Comparison of ENCODE assay signal across 1 cellular context in the genomic region with DNA sequence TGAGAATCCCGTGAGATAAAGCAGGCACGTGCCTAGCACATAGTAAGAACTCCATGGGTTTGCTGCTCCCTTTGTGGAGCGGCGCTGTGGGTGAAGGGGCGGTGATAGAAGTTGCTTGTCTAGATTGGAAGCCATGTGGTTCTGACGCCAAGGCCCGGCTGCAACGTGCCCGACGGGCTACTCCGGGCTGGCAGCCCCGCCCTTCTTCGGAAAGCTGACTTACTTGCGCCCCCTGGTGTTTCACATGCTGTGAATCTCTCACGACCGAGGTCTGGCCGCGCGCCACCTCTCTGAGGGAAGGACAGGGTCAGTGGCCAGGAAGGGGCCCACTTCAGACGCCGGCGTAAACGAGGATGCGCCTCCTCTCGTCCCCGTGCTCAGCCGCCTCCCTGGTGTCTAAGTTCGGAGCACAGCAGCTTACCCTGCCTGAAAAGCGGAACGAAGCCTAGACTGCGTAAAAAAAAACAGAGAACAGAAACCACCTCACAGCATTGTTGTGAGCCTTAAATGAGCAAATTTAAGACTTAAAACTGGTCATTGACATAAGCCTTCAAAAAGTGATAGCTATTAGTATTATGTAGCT.
TF ChIP-seq lines count a peak whose summit lies in the region.

No MANE protein-coding gene starts in this region.

TF ChIP-seq in K562, 482 proteins besides CTCF, POLR2A, EP300 and RAD21 (continued from another document):
- TF ChIP-seq, protein P1, sequence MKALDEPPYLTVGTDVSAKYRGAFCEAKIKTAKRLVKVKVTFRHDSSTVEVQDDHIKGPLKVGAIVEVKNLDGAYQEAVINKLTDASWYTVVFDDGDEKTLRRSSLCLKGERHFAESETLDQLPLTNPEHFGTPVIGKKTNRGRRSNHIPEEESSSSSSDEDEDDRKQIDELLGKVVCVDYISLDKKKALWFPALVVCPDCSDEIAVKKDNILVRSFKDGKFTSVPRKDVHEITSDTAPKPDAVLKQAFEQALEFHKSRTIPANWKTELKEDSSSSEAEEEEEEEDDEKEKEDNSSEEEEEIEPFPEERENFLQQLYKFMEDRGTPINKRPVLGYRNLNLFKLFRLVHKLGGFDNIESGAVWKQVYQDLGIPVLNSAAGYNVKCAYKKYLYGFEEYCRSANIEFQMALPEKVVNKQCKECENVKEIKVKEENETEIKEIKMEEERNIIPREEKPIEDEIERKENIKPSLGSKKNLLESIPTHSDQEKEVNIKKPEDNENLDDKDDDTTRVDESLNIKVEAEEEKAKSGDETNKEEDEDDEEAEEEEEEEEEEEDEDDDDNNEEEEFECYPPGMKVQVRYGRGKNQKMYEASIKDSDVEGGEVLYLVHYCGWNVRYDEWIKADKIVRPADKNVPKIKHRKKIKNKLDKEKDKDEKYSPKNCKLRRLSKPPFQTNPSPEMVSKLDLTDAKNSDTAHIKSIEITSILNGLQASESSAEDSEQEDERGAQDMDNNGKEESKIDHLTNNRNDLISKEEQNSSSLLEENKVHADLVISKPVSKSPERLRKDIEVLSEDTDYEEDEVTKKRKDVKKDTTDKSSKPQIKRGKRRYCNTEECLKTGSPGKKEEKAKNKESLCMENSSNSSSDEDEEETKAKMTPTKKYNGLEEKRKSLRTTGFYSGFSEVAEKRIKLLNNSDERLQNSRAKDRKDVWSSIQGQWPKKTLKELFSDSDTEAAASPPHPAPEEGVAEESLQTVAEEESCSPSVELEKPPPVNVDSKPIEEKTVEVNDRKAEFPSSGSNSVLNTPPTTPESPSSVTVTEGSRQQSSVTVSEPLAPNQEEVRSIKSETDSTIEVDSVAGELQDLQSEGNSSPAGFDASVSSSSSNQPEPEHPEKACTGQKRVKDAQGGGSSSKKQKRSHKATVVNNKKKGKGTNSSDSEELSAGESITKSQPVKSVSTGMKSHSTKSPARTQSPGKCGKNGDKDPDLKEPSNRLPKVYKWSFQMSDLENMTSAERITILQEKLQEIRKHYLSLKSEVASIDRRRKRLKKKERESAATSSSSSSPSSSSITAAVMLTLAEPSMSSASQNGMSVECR (CRISPR knock-in tag; IDR thresholded peaks at IDR 0.05): peak; percentile 78; the same call in 1 of the 2 replicates
- no peak for TF ChIP-seq PTBP1 (IDR thresholded peaks at IDR 0.05; ENCODE audit: low read depth, low read length)
- TF ChIP-seq YBX1 (IDR thresholded peaks at IDR 0.05): no peak
- TF ChIP-seq BCOR (IDR thresholded peaks at IDR 0.05): 0 out of 2 replicates have a peak, but pooled peaks have one; percentile 60
- TF ChIP-seq, protein P2, sequence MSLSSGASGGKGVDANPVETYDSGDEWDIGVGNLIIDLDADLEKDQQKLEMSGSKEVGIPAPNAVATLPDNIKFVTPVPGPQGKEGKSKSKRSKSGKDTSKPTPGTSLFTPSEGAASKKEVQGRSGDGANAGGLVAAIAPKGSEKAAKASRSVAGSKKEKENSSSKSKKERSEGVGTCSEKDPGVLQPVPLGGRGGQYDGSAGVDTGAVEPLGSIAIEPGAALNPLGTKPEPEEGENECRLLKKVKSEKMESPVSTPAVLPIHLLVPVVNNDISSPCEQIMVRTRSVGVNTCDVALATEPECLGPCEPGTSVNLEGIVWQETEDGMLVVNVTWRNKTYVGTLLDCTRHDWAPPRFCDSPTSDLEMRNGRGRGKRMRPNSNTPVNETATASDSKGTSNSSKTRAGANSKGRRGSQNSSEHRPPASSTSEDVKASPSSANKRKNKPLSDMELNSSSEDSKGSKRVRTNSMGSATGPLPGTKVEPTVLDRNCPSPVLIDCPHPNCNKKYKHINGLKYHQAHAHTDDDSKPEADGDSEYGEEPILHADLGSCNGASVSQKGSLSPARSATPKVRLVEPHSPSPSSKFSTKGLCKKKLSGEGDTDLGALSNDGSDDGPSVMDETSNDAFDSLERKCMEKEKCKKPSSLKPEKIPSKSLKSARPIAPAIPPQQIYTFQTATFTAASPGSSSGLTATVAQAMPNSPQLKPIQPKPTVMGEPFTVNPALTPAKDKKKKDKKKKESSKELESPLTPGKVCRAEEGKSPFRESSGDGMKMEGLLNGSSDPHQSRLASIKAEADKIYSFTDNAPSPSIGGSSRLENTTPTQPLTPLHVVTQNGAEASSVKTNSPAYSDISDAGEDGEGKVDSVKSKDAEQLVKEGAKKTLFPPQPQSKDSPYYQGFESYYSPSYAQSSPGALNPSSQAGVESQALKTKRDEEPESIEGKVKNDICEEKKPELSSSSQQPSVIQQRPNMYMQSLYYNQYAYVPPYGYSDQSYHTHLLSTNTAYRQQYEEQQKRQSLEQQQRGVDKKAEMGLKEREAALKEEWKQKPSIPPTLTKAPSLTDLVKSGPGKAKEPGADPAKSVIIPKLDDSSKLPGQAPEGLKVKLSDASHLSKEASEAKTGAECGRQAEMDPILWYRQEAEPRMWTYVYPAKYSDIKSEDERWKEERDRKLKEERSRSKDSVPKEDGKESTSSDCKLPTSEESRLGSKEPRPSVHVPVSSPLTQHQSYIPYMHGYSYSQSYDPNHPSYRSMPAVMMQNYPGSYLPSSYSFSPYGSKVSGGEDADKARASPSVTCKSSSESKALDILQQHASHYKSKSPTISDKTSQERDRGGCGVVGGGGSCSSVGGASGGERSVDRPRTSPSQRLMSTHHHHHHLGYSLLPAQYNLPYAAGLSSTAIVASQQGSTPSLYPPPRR (CRISPR knock-in tag; IDR thresholded peaks at IDR 0.05; ENCODE audit: borderline replicate concordance): no peak
- TF ChIP-seq POLR2B (IDR thresholded peaks at IDR 0.05; ENCODE audit: low read depth, partially characterized antibody): no peak
- no peak for TF ChIP-seq HOXB6 (CRISPR knock-in tag; IDR thresholded peaks at IDR 0.05; ENCODE audit: borderline replicate concordance)
- TF ChIP-seq, protein P3, sequence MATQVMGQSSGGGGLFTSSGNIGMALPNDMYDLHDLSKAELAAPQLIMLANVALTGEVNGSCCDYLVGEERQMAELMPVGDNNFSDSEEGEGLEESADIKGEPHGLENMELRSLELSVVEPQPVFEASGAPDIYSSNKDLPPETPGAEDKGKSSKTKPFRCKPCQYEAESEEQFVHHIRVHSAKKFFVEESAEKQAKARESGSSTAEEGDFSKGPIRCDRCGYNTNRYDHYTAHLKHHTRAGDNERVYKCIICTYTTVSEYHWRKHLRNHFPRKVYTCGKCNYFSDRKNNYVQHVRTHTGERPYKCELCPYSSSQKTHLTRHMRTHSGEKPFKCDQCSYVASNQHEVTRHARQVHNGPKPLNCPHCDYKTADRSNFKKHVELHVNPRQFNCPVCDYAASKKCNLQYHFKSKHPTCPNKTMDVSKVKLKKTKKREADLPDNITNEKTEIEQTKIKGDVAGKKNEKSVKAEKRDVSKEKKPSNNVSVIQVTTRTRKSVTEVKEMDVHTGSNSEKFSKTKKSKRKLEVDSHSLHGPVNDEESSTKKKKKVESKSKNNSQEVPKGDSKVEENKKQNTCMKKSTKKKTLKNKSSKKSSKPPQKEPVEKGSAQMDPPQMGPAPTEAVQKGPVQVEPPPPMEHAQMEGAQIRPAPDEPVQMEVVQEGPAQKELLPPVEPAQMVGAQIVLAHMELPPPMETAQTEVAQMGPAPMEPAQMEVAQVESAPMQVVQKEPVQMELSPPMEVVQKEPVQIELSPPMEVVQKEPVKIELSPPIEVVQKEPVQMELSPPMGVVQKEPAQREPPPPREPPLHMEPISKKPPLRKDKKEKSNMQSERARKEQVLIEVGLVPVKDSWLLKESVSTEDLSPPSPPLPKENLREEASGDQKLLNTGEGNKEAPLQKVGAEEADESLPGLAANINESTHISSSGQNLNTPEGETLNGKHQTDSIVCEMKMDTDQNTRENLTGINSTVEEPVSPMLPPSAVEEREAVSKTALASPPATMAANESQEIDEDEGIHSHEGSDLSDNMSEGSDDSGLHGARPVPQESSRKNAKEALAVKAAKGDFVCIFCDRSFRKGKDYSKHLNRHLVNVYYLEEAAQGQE (CRISPR knock-in tag; IDR thresholded peaks at IDR 0.05; ENCODE audit: low read depth): no peak
- no peak for TF ChIP-seq KHSRP (IDR thresholded peaks at IDR 0.05)
- TF ChIP-seq CREM (IDR thresholded peaks at IDR 0.05; ENCODE audit: low read depth): peak; percentile 75
- peak; percentile 8; the same call in 1 of the 2 replicates for TF ChIP-seq HIVEP1 (CRISPR knock-in tag; IDR thresholded peaks at IDR 0.05)
- 0 out of 2 replicates have a peak, but pooled peaks have one; percentile 37 for TF ChIP-seq MEF2D (tag; conservative IDR thresholded peaks at IDR 0.05; ENCODE audit: low read depth)
- TF ChIP-seq, protein P4, sequence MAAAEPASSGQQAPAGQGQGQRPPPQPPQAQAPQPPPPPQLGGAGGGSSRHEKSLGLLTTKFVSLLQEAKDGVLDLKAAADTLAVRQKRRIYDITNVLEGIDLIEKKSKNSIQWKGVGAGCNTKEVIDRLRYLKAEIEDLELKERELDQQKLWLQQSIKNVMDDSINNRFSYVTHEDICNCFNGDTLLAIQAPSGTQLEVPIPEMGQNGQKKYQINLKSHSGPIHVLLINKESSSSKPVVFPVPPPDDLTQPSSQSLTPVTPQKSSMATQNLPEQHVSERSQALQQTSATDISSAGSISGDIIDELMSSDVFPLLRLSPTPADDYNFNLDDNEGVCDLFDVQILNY (CRISPR knock-in tag; IDR thresholded peaks at IDR 0.05): no peak; the same call in 1 of the 2 replicates
- TF ChIP-seq TEAD1 (CRISPR knock-in tag; IDR thresholded peaks at IDR 0.05): peak; percentile 26 to 78; a peak in 2 of 4 replicates
- peak; percentile 74 for TF ChIP-seq ATF7 (IDR thresholded peaks at IDR 0.05)
- TF ChIP-seq SNRNP70 (optimal IDR thresholded peaks at IDR 0.05; ENCODE audit: low read depth, low read length): no peak
- peak; percentile 59; the same call in 1 of the 2 replicates for TF ChIP-seq ZNF175 (CRISPR knock-in tag; IDR thresholded peaks at IDR 0.05; ENCODE audit: low read depth)
- no peak for TF ChIP-seq STAT5B (CRISPR knock-in tag; IDR thresholded peaks at IDR 0.05)
- no peak for TF ChIP-seq SNIP1 (IDR thresholded peaks at IDR 0.05; ENCODE audit: low read depth)
- TF ChIP-seq KDM4B (IDR thresholded peaks at IDR 0.05; ENCODE audit: borderline replicate concordance in 2 of 2, low read depth in 1 of 2): no peak; a peak in 1 of 4 replicates
- no peak for TF ChIP-seq PHB2 (IDR thresholded peaks at IDR 0.05; ENCODE audit: low read depth)
- TF ChIP-seq, protein P5, sequence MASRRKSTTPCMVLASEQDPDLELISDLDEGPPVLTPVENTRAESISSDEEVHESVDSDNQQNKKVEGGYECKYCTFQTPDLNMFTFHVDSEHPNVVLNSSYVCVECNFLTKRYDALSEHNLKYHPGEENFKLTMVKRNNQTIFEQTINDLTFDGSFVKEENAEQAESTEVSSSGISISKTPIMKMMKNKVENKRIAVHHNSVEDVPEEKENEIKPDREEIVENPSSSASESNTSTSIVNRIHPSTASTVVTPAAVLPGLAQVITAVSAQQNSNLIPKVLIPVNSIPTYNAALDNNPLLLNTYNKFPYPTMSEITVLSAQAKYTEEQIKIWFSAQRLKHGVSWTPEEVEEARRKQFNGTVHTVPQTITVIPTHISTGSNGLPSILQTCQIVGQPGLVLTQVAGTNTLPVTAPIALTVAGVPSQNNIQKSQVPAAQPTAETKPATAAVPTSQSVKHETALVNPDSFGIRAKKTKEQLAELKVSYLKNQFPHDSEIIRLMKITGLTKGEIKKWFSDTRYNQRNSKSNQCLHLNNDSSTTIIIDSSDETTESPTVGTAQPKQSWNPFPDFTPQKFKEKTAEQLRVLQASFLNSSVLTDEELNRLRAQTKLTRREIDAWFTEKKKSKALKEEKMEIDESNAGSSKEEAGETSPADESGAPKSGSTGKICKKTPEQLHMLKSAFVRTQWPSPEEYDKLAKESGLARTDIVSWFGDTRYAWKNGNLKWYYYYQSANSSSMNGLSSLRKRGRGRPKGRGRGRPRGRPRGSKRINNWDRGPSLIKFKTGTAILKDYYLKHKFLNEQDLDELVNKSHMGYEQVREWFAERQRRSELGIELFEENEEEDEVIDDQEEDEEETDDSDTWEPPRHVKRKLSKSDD (conservative IDR thresholded peaks at IDR 0.05; ENCODE audit: low read length): no peak
- TF ChIP-seq, protein P6, sequence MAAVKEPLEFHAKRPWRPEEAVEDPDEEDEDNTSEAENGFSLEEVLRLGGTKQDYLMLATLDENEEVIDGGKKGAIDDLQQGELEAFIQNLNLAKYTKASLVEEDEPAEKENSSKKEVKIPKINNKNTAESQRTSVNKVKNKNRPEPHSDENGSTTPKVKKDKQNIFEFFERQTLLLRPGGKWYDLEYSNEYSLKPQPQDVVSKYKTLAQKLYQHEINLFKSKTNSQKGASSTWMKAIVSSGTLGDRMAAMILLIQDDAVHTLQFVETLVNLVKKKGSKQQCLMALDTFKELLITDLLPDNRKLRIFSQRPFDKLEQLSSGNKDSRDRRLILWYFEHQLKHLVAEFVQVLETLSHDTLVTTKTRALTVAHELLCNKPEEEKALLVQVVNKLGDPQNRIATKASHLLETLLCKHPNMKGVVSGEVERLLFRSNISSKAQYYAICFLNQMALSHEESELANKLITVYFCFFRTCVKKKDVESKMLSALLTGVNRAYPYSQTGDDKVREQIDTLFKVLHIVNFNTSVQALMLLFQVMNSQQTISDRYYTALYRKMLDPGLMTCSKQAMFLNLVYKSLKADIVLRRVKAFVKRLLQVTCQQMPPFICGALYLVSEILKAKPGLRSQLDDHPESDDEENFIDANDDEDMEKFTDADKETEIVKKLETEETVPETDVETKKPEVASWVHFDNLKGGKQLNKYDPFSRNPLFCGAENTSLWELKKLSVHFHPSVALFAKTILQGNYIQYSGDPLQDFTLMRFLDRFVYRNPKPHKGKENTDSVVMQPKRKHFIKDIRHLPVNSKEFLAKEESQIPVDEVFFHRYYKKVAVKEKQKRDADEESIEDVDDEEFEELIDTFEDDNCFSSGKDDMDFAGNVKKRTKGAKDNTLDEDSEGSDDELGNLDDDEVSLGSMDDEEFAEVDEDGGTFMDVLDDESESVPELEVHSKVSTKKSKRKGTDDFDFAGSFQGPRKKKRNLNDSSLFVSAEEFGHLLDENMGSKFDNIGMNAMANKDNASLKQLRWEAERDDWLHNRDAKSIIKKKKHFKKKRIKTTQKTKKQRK (IDR thresholded peaks at IDR 0.05; ENCODE audit: borderline replicate concordance, low read depth, low read length): no peak
- no peak for TF ChIP-seq RHOXF2B (CRISPR knock-in tag; conservative IDR thresholded peaks at IDR 0.05)
- TF ChIP-seq NR2C1 (IDR thresholded peaks at IDR 0.05): no peak
- TF ChIP-seq NR2C1 (tag; IDR thresholded peaks at IDR 0.05): no peak
- TF ChIP-seq TBL1XR1 (IDR thresholded peaks at IDR 0.05; ENCODE audit: low read length in 2 of 2): no peak
- TF ChIP-seq BDP1 (IDR thresholded peaks at IDR 0.05; ENCODE audit: insufficient read depth, insufficient read length): no peak
- TF ChIP-seq ERF (CRISPR knock-in tag; IDR thresholded peaks at IDR 0.05): no peak
